ENCODE assay signal across 29 cellular contexts in genomic region chr9:82670726-82671125, GRCh38.
"Had no signal": no experiment of that assay in that cellular context is flagged by ENCODE, and none has a peak within 500 bp of the region (broad histone marks: within the 10 kb centered on the region; RNA-seq: fewer than 3 reads in every experiment).

No MANE protein-coding gene starts in this region.

- H3K27ac Mint-ChIP-seq: effector memory CD8-positive, alpha-beta T cell; endodermal cell; mesothelial cell of epicardium; naive B cell; naive thymus-derived CD8-positive, alpha-beta T cell had no signal

- H3K27me3 Mint-ChIP-seq: effector memory CD8-positive, alpha-beta T cell; naive B cell; naive thymus-derived CD8-positive, alpha-beta T cell had no signal

- H3K9me3 Mint-ChIP-seq: endodermal cell, mesothelial cell of epicardium, naive B cell had no signal

- H3K9me3 ChIP-seq: esophagus squamous epithelium, gastrocnemius medialis, heart right ventricle, left lung, lower lobe of right lung, mucosa of descending colon had no signal

- H3K27me3 ChIP-seq: dorsolateral prefrontal cortex, esophagus squamous epithelium, gastrocnemius medialis, heart right ventricle, left lung had no signal

- ATAC-seq: effector memory CD8-positive, alpha-beta T cell; esophagus mucosa; gastrocnemius medialis; heart right ventricle; left cardiac atrium; left lung; left ventricle myocardium superior; lower lobe of right lung; mucosa of descending colon; naive thymus-derived CD8-positive, alpha-beta T cell had no signal

- H3K4me3 ChIP-seq: coronary artery, dorsolateral prefrontal cortex, esophagus squamous epithelium, gastrocnemius medialis, heart right ventricle, left lung, lower lobe of right lung, mucosa of descending colon had no signal

- H3K36me3 ChIP-seq: esophagus squamous epithelium, gastrocnemius medialis, heart right ventricle, left lung, lower lobe of right lung had no signal

- DNase-seq: dermis blood vessel endothelial cell; dorsolateral prefrontal cortex; effector CD8-positive, alpha-beta T cell; effector memory CD8-positive, alpha-beta T cell; endodermal cell; erythroblast; esophagus squamous epithelium; foreskin fibroblast; foreskin melanocyte; gastrocnemius medialis; glutamatergic neuron; head of caudate nucleus; heart right ventricle; hippocampal formation; left cardiac atrium; left lung; left ventricle myocardium superior; lower lobe of right lung; mesenchymal stem cell; mucosa of descending colon; naive B cell; naive thymus-derived CD8-positive, alpha-beta T cell had no signal

- H3K4me3 Mint-ChIP-seq: effector memory CD8-positive, alpha-beta T cell; endodermal cell; mesothelial cell of epicardium; naive B cell; naive thymus-derived CD8-positive, alpha-beta T cell had no signal

- H3K36me3 Mint-ChIP-seq: mesothelial cell of epicardium; naive B cell; naive thymus-derived CD8-positive, alpha-beta T cell had no signal

- H3K4me1 ChIP-seq: esophagus squamous epithelium, gastrocnemius medialis, heart right ventricle, left lung, lower lobe of right lung had no signal

- H3K4me1 Mint-ChIP-seq: naive B cell had no signal

- H3K27ac ChIP-seq: coronary artery, dorsolateral prefrontal cortex, epithelial cell of prostate, esophagus squamous epithelium, gastrocnemius medialis, heart right ventricle, left lung, lower lobe of right lung had no signal

- FAIRE-seq: endometrium, islet of Langerhans, keratinocyte had no signal
